ENCODE assay signal across 29 cellular contexts in the genomic region with DNA sequence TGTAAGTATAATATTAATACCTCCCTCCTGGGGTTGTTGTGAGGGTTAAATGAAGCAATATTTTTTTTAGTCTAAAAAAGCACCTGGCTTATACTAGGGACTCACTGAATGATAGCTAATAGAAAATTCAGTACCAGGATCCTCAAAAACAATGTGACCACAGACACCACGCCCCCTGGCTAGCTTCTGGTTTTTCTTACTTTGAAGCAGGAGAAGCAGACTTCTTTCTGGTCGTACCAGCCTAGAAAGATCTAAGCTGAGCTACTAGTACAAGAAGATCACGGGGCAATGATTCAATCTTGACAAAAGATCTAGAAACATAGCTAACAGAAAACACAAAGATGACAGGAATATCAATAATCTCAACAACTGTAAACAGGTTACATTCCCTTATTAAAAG.
DNase-seq lines count a peak whose midpoint lies in the region; ATAC-seq and TF ChIP-seq lines count a peak whose summit lies in the region.
"Had no signal": no experiment of that assay in that cellular context is flagged by ENCODE, and none has a peak within 500 bp of the region (broad histone marks: within the 10 kb centered on the region; RNA-seq: fewer than 3 reads in every experiment).

No MANE protein-coding gene starts in this region.

- no peaks in the 10 kb centered on the region for H3K36me3 ChIP-seq in KOPT-K1 (ENCODE audit: insufficient read depth, low read length)
- H3K36me3 ChIP-seq: ascending aorta, left ventricle myocardium inferior, SJSA1, tibial artery had no signal

- H3K4me1 Mint-ChIP-seq in activated naive CD4-positive, alpha-beta T cell treated with anti-CD3 and anti-CD28 coated beads, Interleukin-2, amount 10 ng/mL, durations not matched to agents 7 days and 5 days: peaks cover 12% of the 10 kb centered on the region
- no peaks in the 10 kb centered on the region for H3K4me1 Mint-ChIP-seq in CD14-positive monocyte
- H3K4me1 Mint-ChIP-seq: natural killer cell had no signal

- peak; percentile 78 for DNase-seq in activated naive CD4-positive, alpha-beta T cell treated with anti-CD3 and anti-CD28 coated beads, Interleukin-2, amount 10 ng/mL, durations not matched to agents 7 days and 5 days
- no peak for DNase-seq in activated naive CD4-positive, alpha-beta T cell treated with anti-CD3 and anti-CD28 coated beads, Interleukin-2, amount 50 U/mL, for 72 hours (ENCODE audit: low spot score in 2 of 2)
- DNase-seq in activated CD4-positive, alpha-beta T cell treated with anti-CD3 and anti-CD28 coated beads for 4 hours: peak; percentile 11 to 24
- peak; percentile 15 for DNase-seq in effector CD8-positive, alpha-beta T cell (lab: John Stamatoyannopoulos, UW)
- DNase-seq in occipital lobe (lab: John Stamatoyannopoulos, UW): no peak
- DNase-seq in CD14-positive monocyte (ENCODE audit: low spot score): no peak
- DNase-seq: activated CD8-positive, alpha-beta memory T cell treated with anti-CD3 and anti-CD28 coated beads for 24 hours; caudate nucleus; dermis blood vessel endothelial cell; DMS153; hypothalamus; left ventricle myocardium inferior; natural killer cell; NCI-H1048; NCI-H1930; NCI-H526; retina; small intestine; stimulated activated CD4-positive, alpha-beta T cell treated with anti-CD3 and anti-CD28 coated beads, Interleukin-4, amount 100 ng/mL, for 4 hours; stimulated activated naive CD8-positive, alpha-beta T cell treated with anti-CD3 and anti-CD28 coated beads, Interleukin-15, amount 100 ng/mL, for 72 hours; tibial artery had no signal

- no peaks in the 10 kb centered on the region for H3K27me3 Mint-ChIP-seq in activated naive CD4-positive, alpha-beta T cell treated with anti-CD3 and anti-CD28 coated beads, Interleukin-2, amount 10 ng/mL, durations not matched to agents 7 days and 5 days
- peaks cover 0 to 2% (median 0%) of the 10 kb centered on the region in 3 donors for H3K27me3 Mint-ChIP-seq in CD14-positive monocyte (ENCODE audit: low read depth in 3 of 3)
- H3K27me3 Mint-ChIP-seq: stimulated activated naive CD8-positive, alpha-beta T cell treated with anti-CD3 and anti-CD28 coated beads, Interleukin-15, amount 100 ng/mL, for 72 hours had no signal

- H3K27ac Mint-ChIP-seq in activated naive CD4-positive, alpha-beta T cell treated with anti-CD3 and anti-CD28 coated beads, Interleukin-2, amount 10 ng/mL, durations not matched to agents 7 days and 5 days: peak overlapping the region; percentile 16
- peak overlapping the region in 1 of 2 donors; percentile 10 for H3K27ac Mint-ChIP-seq in activated naive CD4-positive, alpha-beta T cell treated with anti-CD3 and anti-CD28 coated beads, Interleukin-2, amount 50 U/mL, for 72 hours
- no peak overlapping the region for H3K27ac Mint-ChIP-seq in CD14-positive monocyte
- H3K27ac Mint-ChIP-seq: mesothelial cell of epicardium, natural killer cell had no signal

- TF ChIP-seq CTCF in CD14-positive monocyte (IDR thresholded peaks at IDR 0.05): no peak

- no peak for ATAC-seq in activated naive CD4-positive, alpha-beta T cell treated with anti-CD3 and anti-CD28 coated beads, Interleukin-2, amount 50 U/mL, for 72 hours
- ATAC-seq: HCT116; natural killer cell; stimulated activated naive CD8-positive, alpha-beta T cell treated with anti-CD3 and anti-CD28 coated beads, Interleukin-15, amount 100 ng/mL, for 72 hours had no signal

- intact Hi-C loops in CD14-positive monocyte (cut with micrococcal nuclease): no loop called here

- H3K9me3 Mint-ChIP-seq in activated naive CD4-positive, alpha-beta T cell treated with anti-CD3 and anti-CD28 coated beads, Interleukin-2, amount 10 ng/mL, durations not matched to agents 7 days and 5 days: no peaks in the 10 kb centered on the region
- H3K9me3 Mint-ChIP-seq in activated naive CD4-positive, alpha-beta T cell treated with anti-CD3 and anti-CD28 coated beads, Interleukin-2, amount 50 U/mL, for 72 hours: no peaks in the 10 kb centered on the region
- peaks cover 0 to 3% (median 0%) of the 10 kb centered on the region in 7 donors for H3K9me3 Mint-ChIP-seq in CD14-positive monocyte
- H3K9me3 Mint-ChIP-seq: CD8-positive, alpha-beta memory T cell; mesothelial cell of epicardium; natural killer cell; stimulated activated naive CD8-positive, alpha-beta T cell treated with anti-CD3 and anti-CD28 coated beads, Interleukin-15, amount 100 ng/mL, for 72 hours had no signal

- CTCF ChIA-PET in activated naive CD4-positive, alpha-beta T cell treated with anti-CD3 and anti-CD28 coated beads, Interleukin-2, amount 10 ng/mL, durations not matched to agents 7 days and 5 days (lab: Charles Lee): interaction anchor here (1.3 kb wide), 2 partner anchors 9 to 12 kb away, joined by 5 read pairs; no protein-coding TSS in a partner anchor

- no peak overlapping the region for H3K4me3 Mint-ChIP-seq in activated naive CD4-positive, alpha-beta T cell treated with anti-CD3 and anti-CD28 coated beads, Interleukin-2, amount 10 ng/mL, durations not matched to agents 7 days and 5 days
- no peak overlapping the region for H3K4me3 Mint-ChIP-seq in CD14-positive monocyte
- H3K4me3 Mint-ChIP-seq: CD8-positive, alpha-beta memory T cell; mesothelial cell of epicardium; natural killer cell; stimulated activated naive CD8-positive, alpha-beta T cell treated with anti-CD3 and anti-CD28 coated beads, Interleukin-15, amount 100 ng/mL, for 72 hours had no signal

- peak overlapping the region; percentile 15 for H3K27ac ChIP-seq in KOPT-K1 (ENCODE audit: low read depth, low read length, poor library complexity, severe bottlenecking)
- H3K27ac ChIP-seq: ascending aorta, HL-60, left ventricle myocardium inferior, SJSA1, tibial artery, VCaP had no signal

- H3K9me3 ChIP-seq in KOPT-K1 (ENCODE audit: insufficient read depth, low read length, poor library complexity, severe bottlenecking): no peaks in the 10 kb centered on the region
- H3K9me3 ChIP-seq: ascending aorta, left ventricle myocardium inferior, SJSA1, tibial artery had no signal

- H3K36me3 Mint-ChIP-seq in activated naive CD4-positive, alpha-beta T cell treated with anti-CD3 and anti-CD28 coated beads, Interleukin-2, amount 10 ng/mL, durations not matched to agents 7 days and 5 days: no peaks in the 10 kb centered on the region
- H3K36me3 Mint-ChIP-seq in activated naive CD4-positive, alpha-beta T cell treated with anti-CD3 and anti-CD28 coated beads, Interleukin-2, amount 50 U/mL, for 72 hours: no peaks in the 10 kb centered on the region
- no peaks in the 10 kb centered on the region for H3K36me3 Mint-ChIP-seq in CD14-positive monocyte
- H3K36me3 Mint-ChIP-seq: CD8-positive, alpha-beta memory T cell; mesothelial cell of epicardium; natural killer cell had no signal

Comparison
In these comparisons a context has a peak if more than half of its experiments do, and no peak if none do; other contexts are left out.
1. DNase-seq: peak in activated naive CD4-positive, alpha-beta T cell treated with anti-CD3 and anti-CD28 coated beads, Interleukin-2, amount 10 ng/mL, durations not matched to agents 7 days and 5 days (single experiment), activated CD4-positive, alpha-beta T cell treated with anti-CD3 and anti-CD28 coated beads for 4 hours (2 of 2) and effector CD8-positive, alpha-beta T cell (single experiment); none in activated naive CD4-positive, alpha-beta T cell treated with anti-CD3 and anti-CD28 coated beads, Interleukin-2, amount 50 U/mL, for 72 hours (0 of 2), occipital lobe (single experiment) and CD14-positive monocyte (single experiment).